1 cellular context compared by ENCODE assay signal in genomic region chr2:230416061-230416721, GRCh38.
TF ChIP-seq lines count a peak whose summit lies in the region.

Gene SP100 (plus strand): TSS chr2:230416201. CDS start chr2:230416297, 96 bp downstream.

TF ChIP-seq in HEK293, 187 proteins besides CTCF, POLR2A, EP300 and RAD21 (continued from another document):
- TF ChIP-seq PRDM10 (tag by site-specific recombination; IDR thresholded peaks at IDR 0.05) (no peak), ZNF701 (tag by site-specific recombination; IDR thresholded peaks at IDR 0.05) (no peak), ZNF426 (tag by site-specific recombination; IDR thresholded peaks at IDR 0.05) (no peak), ZNF660 (tag by site-specific recombination; IDR thresholded peaks at IDR 0.05) (no peak), ZNF610 (tag by site-specific recombination; IDR thresholded peaks at IDR 0.05; ENCODE audit: borderline replicate concordance) (no peak), KLF16 (tag by site-specific recombination; IDR thresholded peaks at IDR 0.05) (no peak), ZNF239 (tag by site-specific recombination; IDR thresholded peaks at IDR 0.05) (no peak), ZBTB10 (tag by site-specific recombination; IDR thresholded peaks at IDR 0.05) (no peak), WT1 (tag by site-specific recombination; IDR thresholded peaks at IDR 0.05) (no peak), ZNF449 (tag by site-specific recombination; IDR thresholded peaks at IDR 0.05) (no peak), ZNF707 (tag by site-specific recombination; IDR thresholded peaks at IDR 0.05) (no peak)
